Comparison of ENCODE assay signal across 8 cellular contexts in genomic region chr7:5731156-5731809, GRCh38. TPM values are rescaled to one million over a fixed set of nuclear protein-coding genes. Genes with fewer than 3 reads are reported as not detected.
DNase-seq lines count a peak whose midpoint lies in the region; ATAC-seq lines count a peak whose summit lies in the region.
"Not testable (repeated sequence)": the region's sequence is repeated elsewhere in the genome, so short reads cannot be mapped to it uniquely, and the experiment has no call there.

No MANE protein-coding gene starts in this region.

- not testable (repeated sequence) for H3K27me3 ChIP-seq in CD4-positive, alpha-beta memory T cell (ENCODE audit: insufficient read depth, low read length)

- CTCF ChIA-PET in CD4-positive, alpha-beta memory T cell (lab: Charles Lee; ENCODE audit: partially characterized antibody) = interaction anchor here (0.8 kb wide), 1 partner anchor 10 kb away, joined by 3 read pairs; no protein-coding TSS in a partner anchor

- ATAC-seq in GM19351 (IDR thresholded peaks at IDR 0.05; ENCODE audit: unreplicated experiment) (peak; percentile 97), GM21786 (IDR thresholded peaks at IDR 0.05; ENCODE audit: unreplicated experiment) (peak; percentile 47), HG03159 (IDR thresholded peaks at IDR 0.05; ENCODE audit: unreplicated experiment) (peak; percentile 66), T-helper 17 cell (peak; percentile 69), esophagus mucosa (peak; percentile 15)

- not testable (repeated sequence) for H3K9me3 Mint-ChIP-seq in CD4-positive, alpha-beta memory T cell; activated T-helper 1 cell treated with anti-CD3 and anti-CD28 coated beads, Interleukin-12 subunit alpha, Interleukin-12 subunit beta, Interleukin-2, Interleukin-4 antibody, amounts not matched to agents 30 ng/mL and 10 ng/mL and 1 ng/mL, durations not matched to agents 14 hours and 24 hours and 36 hours

- POLR2A ChIA-PET in CD4-positive, alpha-beta memory T cell (lab: Charles Lee; ENCODE audit: partially characterized antibody) = not testable (repeated sequence)

- not testable (repeated sequence) for H3K4me1 ChIP-seq in CD4-positive, alpha-beta memory T cell (ENCODE audit: insufficient read depth, low read length)

- peaks cover 22% of the 10 kb centered on the region for H3K36me3 ChIP-seq in CD4-positive, alpha-beta memory T cell (ENCODE audit: insufficient read depth, low read length)

- H3K36me3 Mint-ChIP-seq in CD4-positive, alpha-beta memory T cell = peaks cover 49 to 64% of the 10 kb centered on the region in 2 donors
- not testable (repeated sequence) for H3K36me3 Mint-ChIP-seq in T-helper 17 cell (ENCODE audit: low read depth)
- peaks cover 56% of the 10 kb centered on the region for H3K36me3 Mint-ChIP-seq in activated T-helper 1 cell treated with anti-CD3 and anti-CD28 coated beads, Interleukin-12 subunit alpha, Interleukin-12 subunit beta, Interleukin-2, Interleukin-4 antibody, amounts not matched to agents 30 ng/mL and 10 ng/mL and 1 ng/mL, durations not matched to agents 14 hours and 24 hours and 36 hours (ENCODE audit: low read depth)

- intact Hi-C loops in CD4-positive, alpha-beta memory T cell (cut with micrococcal nuclease) = not testable (repeated sequence)
- intact Hi-C loops in activated T-helper 1 cell treated with anti-CD3 and anti-CD28 coated beads, Interleukin-12 subunit alpha, Interleukin-12 subunit beta, Interleukin-2, Interleukin-4 antibody, amounts not matched to agents 30 ng/mL and 10 ng/mL and 1 ng/mL, durations not matched to agents 14 hours and 24 hours and 36 hours (cut with micrococcal nuclease) = loop anchor here (2.0 kb wide), 1 partner anchor 30 kb away; no protein-coding TSS in a partner anchor

- not testable (repeated sequence) for DNase-seq in CD4-positive, alpha-beta memory T cell; T-helper 17 cell; activated T-helper 1 cell treated with anti-CD3 and anti-CD28 coated beads, Interleukin-12 subunit alpha, Interleukin-12 subunit beta, Interleukin-2, Interleukin-4 antibody, amounts not matched to agents 30 ng/mL and 10 ng/mL and 1 ng/mL, durations not matched to agents 14 hours and 24 hours and 36 hours (ENCODE audit: low spot score)
- DNase-seq in stimulated activated CD4-positive, alpha-beta T cell treated with anti-CD3 and anti-CD28 coated beads, Interleukin-2, amount 100 ng/mL, for 24 hours = peak; percentile 6 to 25

- H3K4me3 Mint-ChIP-seq in CD4-positive, alpha-beta memory T cell; T-helper 17 cell; activated T-helper 1 cell treated with anti-CD3 and anti-CD28 coated beads, Interleukin-12 subunit alpha, Interleukin-12 subunit beta, Interleukin-2, Interleukin-4 antibody, amounts not matched to agents 30 ng/mL and 10 ng/mL and 1 ng/mL, durations not matched to agents 14 hours and 24 hours and 36 hours: not testable (repeated sequence)

- H3K27me3 Mint-ChIP-seq in CD4-positive, alpha-beta memory T cell; T-helper 17 cell; activated T-helper 1 cell treated with anti-CD3 and anti-CD28 coated beads, Interleukin-12 subunit alpha, Interleukin-12 subunit beta, Interleukin-2, Interleukin-4 antibody, amounts not matched to agents 30 ng/mL and 10 ng/mL and 1 ng/mL, durations not matched to agents 14 hours and 24 hours and 36 hours (ENCODE audit: insufficient read depth): not testable (repeated sequence)

- not testable (repeated sequence) for H3K27ac ChIP-seq in CD4-positive, alpha-beta memory T cell (ENCODE audit: low read depth, low read length)

- H3K27ac Mint-ChIP-seq in CD4-positive, alpha-beta memory T cell = peak overlapping the region in 4 of 7 donors; percentile 29 to 38 (median 35)
- H3K27ac Mint-ChIP-seq in T-helper 17 cell = not testable (repeated sequence)
- H3K27ac Mint-ChIP-seq in activated T-helper 1 cell treated with anti-CD3 and anti-CD28 coated beads, Interleukin-12 subunit alpha, Interleukin-12 subunit beta, Interleukin-2, Interleukin-4 antibody, amounts not matched to agents 30 ng/mL and 10 ng/mL and 1 ng/mL, durations not matched to agents 14 hours and 24 hours and 36 hours = peak overlapping the region; percentile 70

- not testable (repeated sequence) for H3K4me3 ChIP-seq in CD4-positive, alpha-beta memory T cell (ENCODE audit: low read length in 2 of 2)

- H3K4me1 Mint-ChIP-seq in CD4-positive, alpha-beta memory T cell = not testable (repeated sequence)
- H3K4me1 Mint-ChIP-seq in T-helper 17 cell = peaks cover 13% of the 10 kb centered on the region
- H3K4me1 Mint-ChIP-seq in activated T-helper 1 cell treated with anti-CD3 and anti-CD28 coated beads, Interleukin-12 subunit alpha, Interleukin-12 subunit beta, Interleukin-2, Interleukin-4 antibody, amounts not matched to agents 30 ng/mL and 10 ng/mL and 1 ng/mL, durations not matched to agents 14 hours and 24 hours and 36 hours (ENCODE audit: low read depth) = peaks cover 20% of the 10 kb centered on the region

- not testable (repeated sequence) for H3K9me3 ChIP-seq in CD4-positive, alpha-beta memory T cell (ENCODE audit: control insufficient read depth in 1 of 2, low read length in 2 of 2); T-helper 17 cell (ENCODE audit: control insufficient read depth, low read length, poor library complexity, severe bottlenecking)

RNA-seq across cellular contexts. Expression of gene RNF216, which starts 50.2 kb away (rescaled TPM):
- 10 to 100 TPM; 80.0 to 82.4 TPM for total RNA-seq in CD4-positive, alpha-beta memory T cell
- polyA plus RNA-seq in CD4-positive, alpha-beta memory T cell = 10 to 100 TPM; 19.2 to 41.4 TPM
- total RNA-seq in T-helper 17 cell (10 to 100 TPM; 74.1 to 74.7 TPM), esophagus mucosa (10.9 TPM)
- total RNA-seq in activated T-helper 1 cell treated with anti-CD3 and anti-CD28 coated beads, Interleukin-12 subunit alpha, Interleukin-12 subunit beta, Interleukin-2, Interleukin-4 antibody, amounts not matched to agents 30 ng/mL and 10 ng/mL and 1 ng/mL, durations not matched to agents 14 hours and 24 hours and 36 hours = 39.2 and 40.2 TPM in 2 replicates

Comparison
In these comparisons a context has a peak if more than half of its experiments do, and no peak if none do; other contexts are left out.
1. ATAC-seq: peak in every context shown above with its lines; median percentile 97 in GM19351; 69 in T-helper 17 cell; 66 in HG03159; 47 in GM21786; 15 in esophagus mucosa.